ENCODE assay signal across 9 cellular contexts in the genomic region with DNA sequence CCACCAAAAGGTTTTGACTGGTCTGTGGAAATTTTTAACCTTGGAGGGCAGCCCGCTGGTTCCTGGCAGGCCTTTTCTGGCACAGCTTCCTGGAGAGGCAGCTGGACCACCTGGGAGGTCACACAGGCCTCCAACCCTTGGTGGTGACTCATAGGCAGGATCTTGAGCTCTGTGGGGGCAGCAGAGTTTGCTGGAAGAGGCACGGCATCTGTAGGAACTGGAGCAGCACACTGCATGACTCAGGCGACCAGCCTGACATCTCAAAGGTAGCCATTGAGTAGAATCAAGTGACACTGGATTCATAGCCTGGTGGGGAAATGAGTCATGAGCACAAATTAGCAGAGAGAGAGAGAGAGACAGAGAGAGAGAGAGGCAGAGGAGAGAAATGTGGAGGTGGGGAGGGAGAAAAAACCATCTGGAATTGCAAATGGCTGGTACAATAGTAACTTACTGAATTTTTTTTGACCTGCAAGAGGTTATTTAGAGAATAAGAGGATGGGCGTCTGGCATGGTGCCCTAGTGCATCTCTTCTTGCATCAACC. TPM values are rescaled to one million over a fixed set of nuclear protein-coding genes. Genes with fewer than 3 reads are reported as not detected.
DNase-seq lines count a peak whose midpoint lies in the region; FAIRE-seq and TF ChIP-seq lines count a peak whose summit lies in the region.
"Had no signal": no experiment of that assay in that cellular context is flagged by ENCODE, and none has a peak within 500 bp of the region (broad histone marks: within the 10 kb centered on the region; RNA-seq: fewer than 3 reads in every experiment).

No MANE protein-coding gene starts in this region.

- no peaks in the 10 kb centered on the region for H3K27me3 ChIP-seq in bronchial epithelial cell (ENCODE audit: control insufficient read depth, insufficient read depth, low read length)
- no peaks in the 10 kb centered on the region for H3K27me3 ChIP-seq in CD8-positive, alpha-beta memory T cell (ENCODE audit: insufficient read depth, low read length, poor library complexity, severe bottlenecking)

- DNase-seq in EL (peak; percentile 97), NCI-H345 (lab: John Stamatoyannopoulos, UW) (peak; percentile 70), bronchial epithelial cell (ENCODE audit: low read depth) (peak; percentile 91), non-pigmented ciliary epithelial cell (ENCODE audit: low read depth) (peak; percentile 93), immature natural killer cell (no peak), KBM-7 (no peak)
- no peak for DNase-seq in activated T-helper 2 cell treated with anti-CD3 and anti-CD28 coated beads, Interferon-gamma antibody, Interleukin-2, Interleukin-4, amounts not matched to agents 10 μg/mL and 5 μg/mL and 100 μg/mL, durations not matched to agents 14 hours and 24 hours and 36 hours (ENCODE audit: low spot score)
- DNase-seq in CD8-positive, alpha-beta memory T cell, result no peak
- DNase-seq: left cardiac atrium had no signal

- H3K36me3 Mint-ChIP-seq in activated T-helper 2 cell treated with anti-CD3 and anti-CD28 coated beads, Interferon-gamma antibody, Interleukin-2, Interleukin-4, amounts not matched to agents 10 μg/mL and 5 μg/mL and 100 μg/mL, durations not matched to agents 14 hours and 24 hours and 36 hours (ENCODE audit: low read depth), result no peaks in the 10 kb centered on the region
- no peaks in the 10 kb centered on the region for H3K36me3 Mint-ChIP-seq in immature natural killer cell
- H3K36me3 Mint-ChIP-seq in CD8-positive, alpha-beta memory T cell, result peaks cover 0 to under 1% (median 0%) of the 10 kb centered on the region in 3 donors

- peaks cover 11% of the 10 kb centered on the region for H3K4me1 Mint-ChIP-seq in activated T-helper 2 cell treated with anti-CD3 and anti-CD28 coated beads, Interferon-gamma antibody, Interleukin-2, Interleukin-4, amounts not matched to agents 10 μg/mL and 5 μg/mL and 100 μg/mL, durations not matched to agents 14 hours and 24 hours and 36 hours (ENCODE audit: low read depth)
- peaks cover 32 to 34% of the 10 kb centered on the region in 2 donors for H3K4me1 Mint-ChIP-seq in immature natural killer cell
- H3K4me1 Mint-ChIP-seq in CD8-positive, alpha-beta memory T cell, result peaks cover 29 to 32% (median 31%) of the 10 kb centered on the region in 3 donors

- no peak for TF ChIP-seq CTCF in bronchial epithelial cell (IDR thresholded peaks at IDR 0.05; ENCODE audit: insufficient read depth, low read length, severe bottlenecking)

- H3K4me3 ChIP-seq in bronchial epithelial cell (ENCODE audit: low read depth, low read length), result no peak overlapping the region
- no peak overlapping the region for H3K4me3 ChIP-seq in CD8-positive, alpha-beta memory T cell (ENCODE audit: low read length)

- in situ Hi-C loops in KBM-7 (cut with MboI; ENCODE audit: low pct_unique_long_range_greater_than_20kb, low sequenced_read_pairs), result no loop called here

- H3K9me3 ChIP-seq in CD8-positive, alpha-beta memory T cell (ENCODE audit: low read length), result no peaks in the 10 kb centered on the region

- POLR2A ChIA-PET in CD8-positive, alpha-beta memory T cell (lab: Charles Lee), result no interaction called here

- H3K36me3 ChIP-seq in bronchial epithelial cell (ENCODE audit: control insufficient read depth, insufficient read depth, low read length), result no peaks in the 10 kb centered on the region
- no peaks in the 10 kb centered on the region for H3K36me3 ChIP-seq in CD8-positive, alpha-beta memory T cell (ENCODE audit: insufficient read depth, low read length)

- H3K27me3 Mint-ChIP-seq in activated T-helper 2 cell treated with anti-CD3 and anti-CD28 coated beads, Interferon-gamma antibody, Interleukin-2, Interleukin-4, amounts not matched to agents 10 μg/mL and 5 μg/mL and 100 μg/mL, durations not matched to agents 14 hours and 24 hours and 36 hours (ENCODE audit: low read depth), result peaks cover 20% of the 10 kb centered on the region
- peaks cover 4 to 5% (median 5%) of the 10 kb centered on the region in 3 donors for H3K27me3 Mint-ChIP-seq in immature natural killer cell (ENCODE audit: low read depth in 3 of 3)
- H3K27me3 Mint-ChIP-seq in CD8-positive, alpha-beta memory T cell, result peaks cover 4 to 11% of the 10 kb centered on the region in 2 donors

- peaks cover 25% of the 10 kb centered on the region for H3K4me1 ChIP-seq in CD8-positive, alpha-beta memory T cell (ENCODE audit: insufficient read depth, low read length)

- no peak overlapping the region for H3K4me3 Mint-ChIP-seq in activated T-helper 2 cell treated with anti-CD3 and anti-CD28 coated beads, Interferon-gamma antibody, Interleukin-2, Interleukin-4, amounts not matched to agents 10 μg/mL and 5 μg/mL and 100 μg/mL, durations not matched to agents 14 hours and 24 hours and 36 hours (ENCODE audit: low read depth)
- no peak overlapping the region for H3K4me3 Mint-ChIP-seq in immature natural killer cell
- H3K4me3 Mint-ChIP-seq in CD8-positive, alpha-beta memory T cell, result no peak overlapping the region

- CTCF ChIA-PET in CD8-positive, alpha-beta memory T cell (lab: Charles Lee), result interaction anchor here (1.1 to 1.8 kb wide), 7 partner anchors 8 to 570 kb away, joined by 3 to 6 read pairs (median 4); no protein-coding TSS in a partner anchor

- no peak overlapping the region for H3K27ac ChIP-seq in CD8-positive, alpha-beta memory T cell (ENCODE audit: low read depth, low read length)

- no peaks in the 10 kb centered on the region for H3K9me3 Mint-ChIP-seq in activated T-helper 2 cell treated with anti-CD3 and anti-CD28 coated beads, Interferon-gamma antibody, Interleukin-2, Interleukin-4, amounts not matched to agents 10 μg/mL and 5 μg/mL and 100 μg/mL, durations not matched to agents 14 hours and 24 hours and 36 hours
- H3K9me3 Mint-ChIP-seq in immature natural killer cell, result no peaks in the 10 kb centered on the region
- no peaks in the 10 kb centered on the region for H3K9me3 Mint-ChIP-seq in CD8-positive, alpha-beta memory T cell

- intact Hi-C loops in activated T-helper 2 cell treated with anti-CD3 and anti-CD28 coated beads, Interferon-gamma antibody, Interleukin-2, Interleukin-4, amounts not matched to agents 10 μg/mL and 5 μg/mL and 100 μg/mL, durations not matched to agents 14 hours and 24 hours and 36 hours (cut with micrococcal nuclease), result no loop called here

- peak; percentile 98 for FAIRE-seq in bronchial epithelial cell (lab: Jason Lieb, UNC)

- no peak overlapping the region for H3K27ac Mint-ChIP-seq in activated T-helper 2 cell treated with anti-CD3 and anti-CD28 coated beads, Interferon-gamma antibody, Interleukin-2, Interleukin-4, amounts not matched to agents 10 μg/mL and 5 μg/mL and 100 μg/mL, durations not matched to agents 14 hours and 24 hours and 36 hours
- H3K27ac Mint-ChIP-seq in immature natural killer cell, result no peak overlapping the region
- H3K27ac Mint-ChIP-seq in CD8-positive, alpha-beta memory T cell, result no peak overlapping the region

RNA-seq across cellular contexts. Expression of a gene that starts 57.4 kb away (rescaled TPM):
- total RNA-seq in bronchial epithelial cell, result not detected in 2 replicates
- total RNA-seq in activated T-helper 2 cell treated with anti-CD3 and anti-CD28 coated beads, Interferon-gamma antibody, Interleukin-2, Interleukin-4, amounts not matched to agents 10 μg/mL and 5 μg/mL and 100 μg/mL, durations not matched to agents 14 hours and 24 hours and 36 hours, result not detected in 2 replicates
- under 1 TPM; 0.06 to 0.52 (median 0.42) TPM for polyA plus RNA-seq in immature natural killer cell
- total RNA-seq in CD8-positive, alpha-beta memory T cell, result not detected
- polyA plus RNA-seq in CD8-positive, alpha-beta memory T cell, result not detected
- total RNA-seq: left cardiac atrium had no signal

Comparison
In these comparisons a context has a peak if more than half of its experiments do, and no peak if none do; other contexts are left out.
1. DNase-seq: peak in EL (single experiment), NCI-H345 (single experiment), bronchial epithelial cell (single experiment) and non-pigmented ciliary epithelial cell (single experiment); none in activated T-helper 2 cell treated with anti-CD3 and anti-CD28 coated beads, Interferon-gamma antibody, Interleukin-2, Interleukin-4, amounts not matched to agents 10 μg/mL and 5 μg/mL and 100 μg/mL, durations not matched to agents 14 hours and 24 hours and 36 hours (single experiment), immature natural killer cell (0 of 3), KBM-7 (single experiment) and CD8-positive, alpha-beta memory T cell (0 of 5).